1 cellular context compared by ENCODE assay signal in the genomic region with DNA sequence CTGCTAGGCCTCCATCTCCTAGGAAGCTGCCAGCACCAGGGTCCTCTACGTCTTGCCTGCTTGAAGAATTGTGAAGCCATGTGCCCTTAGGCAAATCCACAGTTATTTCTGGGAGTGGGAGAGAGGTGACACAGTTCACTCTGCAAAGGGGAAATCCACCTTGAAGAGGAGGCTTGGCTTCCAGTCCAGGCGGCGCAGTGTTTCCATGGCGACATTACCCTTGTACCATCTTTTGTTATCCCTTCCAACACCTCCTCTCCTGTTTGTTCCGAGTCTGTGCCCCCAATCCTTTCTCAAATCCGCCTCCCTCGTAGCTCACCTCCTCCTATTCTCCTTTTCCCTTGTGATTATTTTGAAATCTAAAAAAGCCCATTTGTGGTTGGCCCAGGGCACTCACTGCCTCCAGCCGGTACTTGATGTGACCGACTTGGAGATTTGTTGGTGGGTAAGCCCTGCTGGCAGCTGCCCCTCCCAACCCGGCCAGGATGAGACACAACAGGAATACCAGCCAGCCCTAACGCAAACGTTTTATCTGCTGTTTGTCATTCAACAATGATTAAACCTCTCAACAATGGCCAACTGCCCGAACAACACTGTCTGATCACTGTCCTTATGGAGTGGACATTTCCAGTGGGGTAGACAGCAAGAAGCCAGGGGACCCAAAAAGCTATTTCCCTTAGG.
TF ChIP-seq lines count a peak whose summit lies in the region.

No MANE protein-coding gene starts in this region.

TF ChIP-seq in K562, 482 proteins besides CTCF, POLR2A, EP300 and RAD21:
- TF ChIP-seq, protein P1, sequence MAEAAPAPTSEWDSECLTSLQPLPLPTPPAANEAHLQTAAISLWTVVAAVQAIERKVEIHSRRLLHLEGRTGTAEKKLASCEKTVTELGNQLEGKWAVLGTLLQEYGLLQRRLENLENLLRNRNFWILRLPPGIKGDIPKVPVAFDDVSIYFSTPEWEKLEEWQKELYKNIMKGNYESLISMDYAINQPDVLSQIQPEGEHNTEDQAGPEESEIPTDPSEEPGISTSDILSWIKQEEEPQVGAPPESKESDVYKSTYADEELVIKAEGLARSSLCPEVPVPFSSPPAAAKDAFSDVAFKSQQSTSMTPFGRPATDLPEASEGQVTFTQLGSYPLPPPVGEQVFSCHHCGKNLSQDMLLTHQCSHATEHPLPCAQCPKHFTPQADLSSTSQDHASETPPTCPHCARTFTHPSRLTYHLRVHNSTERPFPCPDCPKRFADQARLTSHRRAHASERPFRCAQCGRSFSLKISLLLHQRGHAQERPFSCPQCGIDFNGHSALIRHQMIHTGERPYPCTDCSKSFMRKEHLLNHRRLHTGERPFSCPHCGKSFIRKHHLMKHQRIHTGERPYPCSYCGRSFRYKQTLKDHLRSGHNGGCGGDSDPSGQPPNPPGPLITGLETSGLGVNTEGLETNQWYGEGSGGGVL (CRISPR knock-in tag; IDR thresholded peaks at IDR 0.05): no peak
- TF ChIP-seq ZNF253 (CRISPR knock-in tag; conservative IDR thresholded peaks at IDR 0.05) (no peak), RBM25 (IDR thresholded peaks at IDR 0.05; ENCODE audit: low read depth, low read length, severe bottlenecking) (no peak), ZNF347 (CRISPR knock-in tag; IDR thresholded peaks at IDR 0.05; ENCODE audit: low read depth) (no peak), YY1 (IDR thresholded peaks at IDR 0.05; ENCODE audit: borderline replicate concordance in 1 of 3, control insufficient read depth in 1 of 3, extremely low read depth in 1 of 3, insufficient read depth in 3 of 3, insufficient read length in 1 of 3, insufficient replicate concordance in 2 of 3, low read depth in 1 of 3, low read length in 2 of 3) (no peak), ZNF12 (CRISPR knock-in tag; IDR thresholded peaks at IDR 0.05) (no peak), ZNF444 (CRISPR knock-in tag; IDR thresholded peaks at IDR 0.05) (no peak), ZEB2 (IDR thresholded peaks at IDR 0.05) (no peak), PURB (CRISPR knock-in tag; IDR thresholded peaks at IDR 0.05; ENCODE audit: low read depth) (no peak), KDM5B (IDR thresholded peaks at IDR 0.05; ENCODE audit: insufficient replicate concordance, low read depth, low read length) (no peak), ZNF324 (CRISPR knock-in tag; IDR thresholded peaks at IDR 0.05) (no peak), ZNF124 (CRISPR knock-in tag; IDR thresholded peaks at IDR 0.05) (no peak), NFE2 (IDR thresholded peaks at IDR 0.05; ENCODE audit: low read depth) (no peak), ATF1 (CRISPR knock-in tag; IDR thresholded peaks at IDR 0.05) (no peak), ATF1 (tag; IDR thresholded peaks at IDR 0.05) (no peak), TCF3 (CRISPR knock-in tag; IDR thresholded peaks at IDR 0.05) (no peak), KAT7 (CRISPR knock-in tag; IDR thresholded peaks at IDR 0.05; ENCODE audit: borderline replicate concordance) (no peak), PYGO2 (tag; IDR thresholded peaks at IDR 0.05) (no peak)
- TF ChIP-seq, protein P2, sequence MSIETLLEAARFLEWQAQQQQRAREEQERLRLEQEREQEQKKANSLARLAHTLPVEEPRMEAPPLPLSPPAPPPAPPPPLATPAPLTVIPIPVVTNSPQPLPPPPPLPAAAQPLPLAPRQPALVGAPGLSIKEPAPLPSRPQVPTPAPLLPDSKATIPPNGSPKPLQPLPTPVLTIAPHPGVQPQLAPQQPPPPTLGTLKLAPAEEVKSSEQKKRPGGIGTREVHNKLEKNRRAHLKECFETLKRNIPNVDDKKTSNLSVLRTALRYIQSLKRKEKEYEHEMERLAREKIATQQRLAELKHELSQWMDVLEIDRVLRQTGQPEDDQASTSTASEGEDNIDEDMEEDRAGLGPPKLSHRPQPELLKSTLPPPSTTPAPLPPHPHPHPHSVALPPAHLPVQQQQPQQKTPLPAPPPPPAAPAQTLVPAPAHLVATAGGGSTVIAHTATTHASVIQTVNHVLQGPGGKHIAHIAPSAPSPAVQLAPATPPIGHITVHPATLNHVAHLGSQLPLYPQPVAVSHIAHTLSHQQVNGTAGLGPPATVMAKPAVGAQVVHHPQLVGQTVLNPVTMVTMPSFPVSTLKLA (conservative IDR thresholded peaks at IDR 0.05): no peak
